ENCODE assay signal across 17 cellular contexts in the genomic region with DNA sequence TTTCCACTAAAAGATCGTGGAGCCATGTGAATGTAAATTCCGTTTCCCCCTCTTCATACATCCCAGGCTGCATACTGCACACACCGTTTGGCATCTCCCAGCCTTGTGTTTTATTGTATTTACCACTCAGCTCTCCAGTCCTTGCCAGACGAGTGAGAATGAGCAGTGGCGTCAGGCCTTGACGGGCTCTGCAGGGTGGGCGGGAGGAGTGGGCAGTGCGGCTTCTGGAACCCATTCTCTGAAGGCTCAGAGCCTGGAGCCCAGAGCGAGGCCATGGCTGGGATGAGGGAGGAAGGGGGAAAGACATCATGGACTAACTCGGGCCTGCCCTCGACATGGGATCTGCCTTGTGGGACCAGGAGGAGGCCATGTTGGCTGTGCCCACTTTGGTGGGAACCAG. TPM values are rescaled to one million over a fixed set of nuclear protein-coding genes. Genes with fewer than 3 reads are reported as not detected.
DNase-seq lines count a peak whose midpoint lies in the region; ATAC-seq and TF ChIP-seq lines count a peak whose summit lies in the region.
"Had no signal": no experiment of that assay in that cellular context is flagged by ENCODE, and none has a peak within 500 bp of the region (broad histone marks: within the 10 kb centered on the region; RNA-seq: fewer than 3 reads in every experiment).

No MANE protein-coding gene starts in this region.

- H3K27me3 ChIP-seq in endodermal cell (ENCODE audit: control insufficient read depth, insufficient read depth, low read length, poor library complexity, severe bottlenecking): no peaks in the 10 kb centered on the region
- H3K27me3 ChIP-seq in prostate gland (replicated peaks; ENCODE audit: insufficient read depth): no peaks in the 10 kb centered on the region
- H3K27me3 ChIP-seq in CD8-positive, alpha-beta T cell (ENCODE audit: insufficient read depth, low read length): no peaks in the 10 kb centered on the region

- no peak overlapping the region for H3K27ac ChIP-seq in endodermal cell (ENCODE audit: low read depth, low read length)
- peak overlapping the region; percentile 0 to 58 for H3K27ac ChIP-seq in prostate gland
- no peak overlapping the region for H3K27ac ChIP-seq in CD8-positive, alpha-beta T cell (ENCODE audit: low read depth, low read length)
- H3K27ac ChIP-seq: SK-N-MC had no signal

- H3K4me1 ChIP-seq in endodermal cell (ENCODE audit: control insufficient read depth, insufficient read depth, low read length): no peaks in the 10 kb centered on the region
- H3K4me1 ChIP-seq in prostate gland (replicated peaks): no peaks in the 10 kb centered on the region
- peaks cover 7% of the 10 kb centered on the region for H3K4me1 ChIP-seq in CD8-positive, alpha-beta T cell (ENCODE audit: insufficient read depth, low read length)

- CTCF ChIA-PET in CD8-positive, alpha-beta T cell (lab: Charles Lee): interaction anchor here (1.0 kb wide), 1 partner anchor 119 kb away, joined by 3 read pairs; a partner anchor contains a TSS
- CTCF ChIA-PET in GM10248 (lab: Yijun Ruan, JAX): interaction anchor here (2.2 kb wide), 1 partner anchor 242 kb away, joined by 6 read pairs; no protein-coding TSS in a partner anchor

- no peaks in the 10 kb centered on the region for H3K27me3 Mint-ChIP-seq in endodermal cell (ENCODE audit: insufficient read depth)
- no peaks in the 10 kb centered on the region for H3K27me3 Mint-ChIP-seq in CD8-positive, alpha-beta T cell (ENCODE audit: low read depth)
- H3K27me3 Mint-ChIP-seq: activated naive CD8-positive, alpha-beta T cell treated with anti-CD3 and anti-CD28 coated beads for 36 hours; central memory CD8-positive, alpha-beta T cell; memory B cell; stimulated activated naive B cell treated with anti-CD40 and anti-IgM and Interleukin-4, amounts not matched to agents 10 μg/mL and 1 μg/mL and 100 μg/mL, for 72 hours had no signal

- H3K9me3 ChIP-seq in endodermal cell (ENCODE audit: control insufficient read depth, low read length) (no peaks in the 10 kb centered on the region), prostate gland (no peaks in the 10 kb centered on the region)
- H3K9me3 ChIP-seq in CD8-positive, alpha-beta T cell (ENCODE audit: low read length): no peaks in the 10 kb centered on the region

- H3K36me3 Mint-ChIP-seq in endodermal cell (ENCODE audit: low read depth): peaks cover 35% of the 10 kb centered on the region
- peaks cover 39% of the 10 kb centered on the region for H3K36me3 Mint-ChIP-seq in CD8-positive, alpha-beta T cell

- H3K4me1 Mint-ChIP-seq in endodermal cell: peaks cover 14% of the 10 kb centered on the region
- peaks cover 39% of the 10 kb centered on the region for H3K4me1 Mint-ChIP-seq in CD8-positive, alpha-beta T cell (ENCODE audit: low read depth)

- H3K9ac ChIP-seq in endodermal cell (ENCODE audit: extremely low read depth, low read length, poor library complexity, severe bottlenecking): no peak overlapping the region

- H3K36me3 ChIP-seq in endodermal cell (ENCODE audit: control insufficient read depth, insufficient read depth, low read length) (peaks cover 21% of the 10 kb centered on the region), prostate gland (no peaks in the 10 kb centered on the region)
- H3K36me3 ChIP-seq in CD8-positive, alpha-beta T cell (ENCODE audit: insufficient read depth, low read length): no peaks in the 10 kb centered on the region

- no peaks in the 10 kb centered on the region for H3K9me3 Mint-ChIP-seq in endodermal cell
- no peaks in the 10 kb centered on the region for H3K9me3 Mint-ChIP-seq in CD8-positive, alpha-beta T cell
- H3K9me3 Mint-ChIP-seq: activated naive CD8-positive, alpha-beta T cell treated with anti-CD3 and anti-CD28 coated beads for 36 hours; activated T-cell treated with anti-CD3 and anti-CD28 coated beads, Interleukin-2, amount 50 U/mL, for 4 hours; central memory CD8-positive, alpha-beta T cell; stimulated activated naive B cell treated with anti-CD40 and anti-IgM and Interleukin-4, amounts not matched to agents 10 μg/mL and 1 μg/mL and 100 μg/mL, for 72 hours had no signal

- intact Hi-C loops in prostate gland (cut with DNase I): no loop called here
- intact Hi-C loops in CD8-positive, alpha-beta T cell (cut with DNase I, micrococcal nuclease): no loop called here

- no peak overlapping the region for H3K4me3 ChIP-seq in endodermal cell (ENCODE audit: low read length)
- H3K4me3 ChIP-seq in prostate gland: no peak overlapping the region
- H3K4me3 ChIP-seq in CD8-positive, alpha-beta T cell (ENCODE audit: low read depth, low read length): no peak overlapping the region
- H3K4me3 ChIP-seq: SK-N-MC had no signal

- TF ChIP-seq CTCF in endodermal cell (conservative IDR thresholded peaks at IDR 0.05) (no peak), prostate gland (IDR thresholded peaks at IDR 0.05) (no peak), GM10248 (IDR thresholded peaks at IDR 0.05; ENCODE audit: control extremely low read depth, extremely low read depth, low read depth, missing control alignments) (no peak)
- no peak for TF ChIP-seq CTCF in CD8-positive, alpha-beta T cell (IDR thresholded peaks at IDR 0.05)

- POLR2A ChIA-PET in CD8-positive, alpha-beta T cell (lab: Charles Lee): no interaction called here
- POLR2A ChIA-PET in GM10248 (lab: Yijun Ruan, JAX): no interaction called here

- peak overlapping the region; percentile 72 for H3K27ac Mint-ChIP-seq in endodermal cell
- H3K27ac Mint-ChIP-seq in CD8-positive, alpha-beta T cell: no peak overlapping the region
- H3K27ac Mint-ChIP-seq: activated naive CD8-positive, alpha-beta T cell treated with anti-CD3 and anti-CD28 coated beads for 36 hours; memory B cell had no signal

- DNase-seq in COLO668 (lab: John Stamatoyannopoulos, UW; ENCODE audit: unreplicated experiment) (peak; percentile 51), NCI-H1092 (lab: John Stamatoyannopoulos, UW) (peak; percentile 18), endodermal cell (no peak), prostate gland (ENCODE audit: low spot score) (no peak), KG1 (lab: John Stamatoyannopoulos, UW) (no peak), GM10248 (ENCODE audit: extremely low spot score) (no peak)
- no peak for DNase-seq in CD8-positive, alpha-beta T cell
- DNase-seq: activated naive CD8-positive, alpha-beta T cell treated with anti-CD3 and anti-CD28 coated beads for 36 hours; activated T-cell treated with anti-CD3 and anti-CD28 coated beads, Interleukin-2, amount 50 U/mL, for 4 hours; foreskin fibroblast; IMR-90; MV-4-11; stimulated activated naive B cell treated with anti-CD40 and anti-IgM and Interleukin-4, amounts not matched to agents 10 μg/mL and 1 μg/mL and 100 μg/mL, for 72 hours had no signal

- H3K4me3 Mint-ChIP-seq in endodermal cell: no peak overlapping the region
- no peak overlapping the region for H3K4me3 Mint-ChIP-seq in CD8-positive, alpha-beta T cell
- H3K4me3 Mint-ChIP-seq: activated naive CD8-positive, alpha-beta T cell treated with anti-CD3 and anti-CD28 coated beads for 36 hours; activated T-cell treated with anti-CD3 and anti-CD28 coated beads, Interleukin-2, amount 50 U/mL, for 4 hours; central memory CD8-positive, alpha-beta T cell; memory B cell; stimulated activated naive B cell treated with anti-CD40 and anti-IgM and Interleukin-4, amounts not matched to agents 10 μg/mL and 1 μg/mL and 100 μg/mL, for 72 hours had no signal

- no peak for TF ChIP-seq POLR2A in prostate gland (IDR thresholded peaks at IDR 0.05)

- ATAC-seq in CD8-positive, alpha-beta T cell: no peak
- ATAC-seq in GM21381 (IDR thresholded peaks at IDR 0.05; ENCODE audit: unreplicated experiment): no peak
- ATAC-seq: activated T-cell treated with anti-CD3 and anti-CD28 coated beads, Interleukin-2, amount 50 U/mL, for 4 hours; stimulated activated naive B cell treated with anti-CD40 and anti-IgM and Interleukin-4, amounts not matched to agents 10 μg/mL and 1 μg/mL and 100 μg/mL, for 72 hours had no signal

- 90 to 91% methylated on average over 10 to 11 of the region's 11 CpGs for WGBS in endodermal cell (ENCODE audit: insufficient coverage in 1 of 2, insufficient read length in 1 of 2), 2 experiments
- WGBS in prostate gland: 38% methylated on average over 11 of the region's 11 CpGs

RNA-seq across cellular contexts. Expression of a gene that starts 25.1 kb away (rescaled TPM):
- 10 to 100 TPM; 30.0 to 30.1 TPM for total RNA-seq in endodermal cell
- polyA plus RNA-seq in endodermal cell (2013, experiment 1 of 2): 20.1 TPM
- 19.1 TPM for polyA plus RNA-seq in endodermal cell (2013, experiment 2 of 2)
- 10 to 100 TPM; 19.4 to 25.3 TPM for total RNA-seq in prostate gland
- total RNA-seq in CD8-positive, alpha-beta T cell: 10 to 100 TPM; 20.0 to 20.7 TPM

Comparison
In these comparisons a context has a peak if more than half of its experiments do, and no peak if none do; other contexts are left out.
1. DNase-seq: peak in COLO668 (single experiment) and NCI-H1092 (single experiment); none in endodermal cell (single experiment), prostate gland (single experiment), CD8-positive, alpha-beta T cell (0 of 7), KG1 (single experiment) and GM10248 (single experiment).
2. H3K27ac ChIP-seq: peak in prostate gland (2 of 2); none in endodermal cell (single experiment) and CD8-positive, alpha-beta T cell (single experiment).